Comparison of ENCODE assay signal across 1 cellular context in genomic region chr19:55647732-55648656, GRCh38.
TF ChIP-seq lines count a peak whose summit lies in the region.

CCDC106 (plus strand) TSS chr19:55648212; CDS start chr19:55649047, 835 bp downstream.

TF ChIP-seq in HepG2, 621 proteins besides CTCF, POLR2A, EP300 and RAD21 (continued from another document and continues in another):
- TF ChIP-seq, protein P1, sequence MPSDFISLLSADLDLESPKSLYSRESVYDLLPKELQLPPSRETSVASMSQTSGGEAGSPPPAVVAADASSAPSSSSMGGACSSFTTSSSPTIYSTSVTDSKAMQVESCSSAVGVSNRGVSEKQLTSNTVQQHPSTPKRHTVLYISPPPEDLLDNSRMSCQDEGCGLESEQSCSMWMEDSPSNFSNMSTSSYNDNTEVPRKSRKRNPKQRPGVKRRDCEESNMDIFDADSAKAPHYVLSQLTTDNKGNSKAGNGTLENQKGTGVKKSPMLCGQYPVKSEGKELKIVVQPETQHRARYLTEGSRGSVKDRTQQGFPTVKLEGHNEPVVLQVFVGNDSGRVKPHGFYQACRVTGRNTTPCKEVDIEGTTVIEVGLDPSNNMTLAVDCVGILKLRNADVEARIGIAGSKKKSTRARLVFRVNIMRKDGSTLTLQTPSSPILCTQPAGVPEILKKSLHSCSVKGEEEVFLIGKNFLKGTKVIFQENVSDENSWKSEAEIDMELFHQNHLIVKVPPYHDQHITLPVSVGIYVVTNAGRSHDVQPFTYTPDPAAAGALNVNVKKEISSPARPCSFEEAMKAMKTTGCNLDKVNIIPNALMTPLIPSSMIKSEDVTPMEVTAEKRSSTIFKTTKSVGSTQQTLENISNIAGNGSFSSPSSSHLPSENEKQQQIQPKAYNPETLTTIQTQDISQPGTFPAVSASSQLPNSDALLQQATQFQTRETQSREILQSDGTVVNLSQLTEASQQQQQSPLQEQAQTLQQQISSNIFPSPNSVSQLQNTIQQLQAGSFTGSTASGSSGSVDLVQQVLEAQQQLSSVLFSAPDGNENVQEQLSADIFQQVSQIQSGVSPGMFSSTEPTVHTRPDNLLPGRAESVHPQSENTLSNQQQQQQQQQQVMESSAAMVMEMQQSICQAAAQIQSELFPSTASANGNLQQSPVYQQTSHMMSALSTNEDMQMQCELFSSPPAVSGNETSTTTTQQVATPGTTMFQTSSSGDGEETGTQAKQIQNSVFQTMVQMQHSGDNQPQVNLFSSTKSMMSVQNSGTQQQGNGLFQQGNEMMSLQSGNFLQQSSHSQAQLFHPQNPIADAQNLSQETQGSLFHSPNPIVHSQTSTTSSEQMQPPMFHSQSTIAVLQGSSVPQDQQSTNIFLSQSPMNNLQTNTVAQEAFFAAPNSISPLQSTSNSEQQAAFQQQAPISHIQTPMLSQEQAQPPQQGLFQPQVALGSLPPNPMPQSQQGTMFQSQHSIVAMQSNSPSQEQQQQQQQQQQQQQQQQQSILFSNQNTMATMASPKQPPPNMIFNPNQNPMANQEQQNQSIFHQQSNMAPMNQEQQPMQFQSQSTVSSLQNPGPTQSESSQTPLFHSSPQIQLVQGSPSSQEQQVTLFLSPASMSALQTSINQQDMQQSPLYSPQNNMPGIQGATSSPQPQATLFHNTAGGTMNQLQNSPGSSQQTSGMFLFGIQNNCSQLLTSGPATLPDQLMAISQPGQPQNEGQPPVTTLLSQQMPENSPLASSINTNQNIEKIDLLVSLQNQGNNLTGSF (CRISPR knock-in tag; IDR thresholded peaks at IDR 0.05) = no peak
- TF ChIP-seq DMAP1 (CRISPR knock-in tag; IDR thresholded peaks at IDR 0.05) (peak; percentile 61; the same call in 1 of the 2 replicates), ZNF20 (CRISPR knock-in tag; IDR thresholded peaks at IDR 0.05) (0 out of 2 replicates have a peak, but pooled peaks have one; percentile 71), GFI1 (CRISPR knock-in tag; IDR thresholded peaks at IDR 0.05; ENCODE audit: borderline replicate concordance) (0 out of 2 replicates have a peak, but pooled peaks have one; percentile 63), ARNTL (CRISPR knock-in tag; IDR thresholded peaks at IDR 0.05) (peak; percentile 65; the same call in 1 of the 2 replicates), BCL6 (CRISPR knock-in tag; IDR thresholded peaks at IDR 0.05) (peak; percentile 32; the same call in 1 of the 2 replicates), MIER2 (CRISPR knock-in tag; IDR thresholded peaks at IDR 0.05) (no peak), NFE2L2 (IDR thresholded peaks at IDR 0.05; ENCODE audit: low read length) (no peak), BRF2 (CRISPR knock-in tag; IDR thresholded peaks at IDR 0.05) (no peak), ZNF329 (CRISPR knock-in tag; IDR thresholded peaks at IDR 0.05; ENCODE audit: low read depth) (peak; percentile 57; the same call in 1 of the 2 replicates), CBX2 (IDR thresholded peaks at IDR 0.05; ENCODE audit: low read depth, low read length) (no peak), CBX2 (CRISPR knock-in tag; IDR thresholded peaks at IDR 0.05; ENCODE audit: low read depth) (no peak), ZNF235 (CRISPR knock-in tag; IDR thresholded peaks at IDR 0.05; ENCODE audit: borderline replicate concordance) (peak; percentile 82; the same call in 1 of the 2 replicates), FOSL1 (CRISPR knock-in tag; IDR thresholded peaks at IDR 0.05; ENCODE audit: borderline replicate concordance) (no peak), HMG20B (CRISPR knock-in tag; conservative IDR thresholded peaks at IDR 0.05) (0 out of 2 replicates have a peak, but pooled peaks have one; percentile 20), ATF3 (CRISPR knock-in tag; IDR thresholded peaks at IDR 0.05) (no peak), SPEN (CRISPR knock-in tag; IDR thresholded peaks at IDR 0.05; ENCODE audit: low read depth) (peak; percentile 79), ZNF543 (CRISPR knock-in tag; IDR thresholded peaks at IDR 0.05) (peak; percentile 51; the same call in 1 of the 2 replicates), KDM5B (CRISPR knock-in tag; IDR thresholded peaks at IDR 0.05; ENCODE audit: borderline replicate concordance) (peak; percentile 73; the same call in 1 of the 2 replicates), ZNF597 (CRISPR knock-in tag; IDR thresholded peaks at IDR 0.05) (no peak; the same call in 1 of the 2 replicates), ZMAT5 (CRISPR knock-in tag; IDR thresholded peaks at IDR 0.05; ENCODE audit: borderline replicate concordance, low read depth) (no peak), JUND (CRISPR knock-in tag; IDR thresholded peaks at IDR 0.05) (peak; percentile 8; the same call in 1 of the 2 replicates), ZNF792 (CRISPR knock-in tag; IDR thresholded peaks at IDR 0.05) (peak; percentile 63), MAF1 (CRISPR knock-in tag; IDR thresholded peaks at IDR 0.05; ENCODE audit: borderline replicate concordance) (peak; percentile 45; the same call in 1 of the 2 replicates), ZNF556 (CRISPR knock-in tag; IDR thresholded peaks at IDR 0.05; ENCODE audit: borderline replicate concordance) (no peak; the same call in 1 of the 2 replicates), ZNF770 (CRISPR knock-in tag; IDR thresholded peaks at IDR 0.05) (peak; percentile 52), SAFB2 (CRISPR knock-in tag; IDR thresholded peaks at IDR 0.05; ENCODE audit: borderline replicate concordance, low read depth) (peak; percentile 97), WIZ (CRISPR knock-in tag; IDR thresholded peaks at IDR 0.05) (0 out of 2 replicates have a peak, but pooled peaks have one; percentile 71), AKAP8 (CRISPR knock-in tag; IDR thresholded peaks at IDR 0.05) (peak; percentile 97), ZMYM3 (CRISPR knock-in tag; IDR thresholded peaks at IDR 0.05) (peak; percentile 74), HOXA9 (CRISPR knock-in tag; IDR thresholded peaks at IDR 0.05; ENCODE audit: borderline replicate concordance) (no peak), ZSCAN22 (CRISPR knock-in tag; IDR thresholded peaks at IDR 0.05) (peak; percentile 83), ZNF614 (CRISPR knock-in tag; IDR thresholded peaks at IDR 0.05; ENCODE audit: borderline replicate concordance) (0 out of 2 replicates have a peak, but pooled peaks have one; percentile 47), IRX3 (CRISPR knock-in tag; IDR thresholded peaks at IDR 0.05; ENCODE audit: borderline replicate concordance, low read depth) (no peak), ZNF569 (CRISPR knock-in tag; IDR thresholded peaks at IDR 0.05; ENCODE audit: borderline replicate concordance) (no peak), ZNF558 (CRISPR knock-in tag; IDR thresholded peaks at IDR 0.05; ENCODE audit: borderline replicate concordance) (peak; percentile 73; the same call in 1 of the 2 replicates), ZBTB7B (CRISPR knock-in tag; IDR thresholded peaks at IDR 0.05) (peak; percentile 42; the same call in 1 of the 2 replicates)
- TF ChIP-seq, protein P2, sequence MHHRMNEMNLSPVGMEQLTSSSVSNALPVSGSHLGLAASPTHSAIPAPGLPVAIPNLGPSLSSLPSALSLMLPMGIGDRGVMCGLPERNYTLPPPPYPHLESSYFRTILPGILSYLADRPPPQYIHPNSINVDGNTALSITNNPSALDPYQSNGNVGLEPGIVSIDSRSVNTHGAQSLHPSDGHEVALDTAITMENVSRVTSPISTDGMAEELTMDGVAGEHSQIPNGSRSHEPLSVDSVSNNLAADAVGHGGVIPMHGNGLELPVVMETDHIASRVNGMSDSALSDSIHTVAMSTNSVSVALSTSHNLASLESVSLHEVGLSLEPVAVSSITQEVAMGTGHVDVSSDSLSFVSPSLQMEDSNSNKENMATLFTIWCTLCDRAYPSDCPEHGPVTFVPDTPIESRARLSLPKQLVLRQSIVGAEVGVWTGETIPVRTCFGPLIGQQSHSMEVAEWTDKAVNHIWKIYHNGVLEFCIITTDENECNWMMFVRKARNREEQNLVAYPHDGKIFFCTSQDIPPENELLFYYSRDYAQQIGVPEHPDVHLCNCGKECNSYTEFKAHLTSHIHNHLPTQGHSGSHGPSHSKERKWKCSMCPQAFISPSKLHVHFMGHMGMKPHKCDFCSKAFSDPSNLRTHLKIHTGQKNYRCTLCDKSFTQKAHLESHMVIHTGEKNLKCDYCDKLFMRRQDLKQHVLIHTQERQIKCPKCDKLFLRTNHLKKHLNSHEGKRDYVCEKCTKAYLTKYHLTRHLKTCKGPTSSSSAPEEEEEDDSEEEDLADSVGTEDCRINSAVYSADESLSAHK (CRISPR knock-in tag; IDR thresholded peaks at IDR 0.05; ENCODE audit: borderline replicate concordance) = 0 out of 2 replicates have a peak, but pooled peaks have one; percentile 56
- TF ChIP-seq, protein P3, sequence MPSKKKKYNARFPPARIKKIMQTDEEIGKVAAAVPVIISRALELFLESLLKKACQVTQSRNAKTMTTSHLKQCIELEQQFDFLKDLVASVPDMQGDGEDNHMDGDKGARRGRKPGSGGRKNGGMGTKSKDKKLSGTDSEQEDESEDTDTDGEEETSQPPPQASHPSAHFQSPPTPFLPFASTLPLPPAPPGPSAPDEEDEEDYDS (CRISPR knock-in tag; IDR thresholded peaks at IDR 0.05) = 0 out of 2 replicates have a peak, but pooled peaks have one; percentile 11
- TF ChIP-seq, protein P4, sequence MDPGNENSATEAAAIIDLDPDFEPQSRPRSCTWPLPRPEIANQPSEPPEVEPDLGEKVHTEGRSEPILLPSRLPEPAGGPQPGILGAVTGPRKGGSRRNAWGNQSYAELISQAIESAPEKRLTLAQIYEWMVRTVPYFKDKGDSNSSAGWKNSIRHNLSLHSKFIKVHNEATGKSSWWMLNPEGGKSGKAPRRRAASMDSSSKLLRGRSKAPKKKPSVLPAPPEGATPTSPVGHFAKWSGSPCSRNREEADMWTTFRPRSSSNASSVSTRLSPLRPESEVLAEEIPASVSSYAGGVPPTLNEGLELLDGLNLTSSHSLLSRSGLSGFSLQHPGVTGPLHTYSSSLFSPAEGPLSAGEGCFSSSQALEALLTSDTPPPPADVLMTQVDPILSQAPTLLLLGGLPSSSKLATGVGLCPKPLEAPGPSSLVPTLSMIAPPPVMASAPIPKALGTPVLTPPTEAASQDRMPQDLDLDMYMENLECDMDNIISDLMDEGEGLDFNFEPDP (CRISPR knock-in tag; conservative IDR thresholded peaks at IDR 0.05) = no peak
- TF ChIP-seq, protein P5, sequence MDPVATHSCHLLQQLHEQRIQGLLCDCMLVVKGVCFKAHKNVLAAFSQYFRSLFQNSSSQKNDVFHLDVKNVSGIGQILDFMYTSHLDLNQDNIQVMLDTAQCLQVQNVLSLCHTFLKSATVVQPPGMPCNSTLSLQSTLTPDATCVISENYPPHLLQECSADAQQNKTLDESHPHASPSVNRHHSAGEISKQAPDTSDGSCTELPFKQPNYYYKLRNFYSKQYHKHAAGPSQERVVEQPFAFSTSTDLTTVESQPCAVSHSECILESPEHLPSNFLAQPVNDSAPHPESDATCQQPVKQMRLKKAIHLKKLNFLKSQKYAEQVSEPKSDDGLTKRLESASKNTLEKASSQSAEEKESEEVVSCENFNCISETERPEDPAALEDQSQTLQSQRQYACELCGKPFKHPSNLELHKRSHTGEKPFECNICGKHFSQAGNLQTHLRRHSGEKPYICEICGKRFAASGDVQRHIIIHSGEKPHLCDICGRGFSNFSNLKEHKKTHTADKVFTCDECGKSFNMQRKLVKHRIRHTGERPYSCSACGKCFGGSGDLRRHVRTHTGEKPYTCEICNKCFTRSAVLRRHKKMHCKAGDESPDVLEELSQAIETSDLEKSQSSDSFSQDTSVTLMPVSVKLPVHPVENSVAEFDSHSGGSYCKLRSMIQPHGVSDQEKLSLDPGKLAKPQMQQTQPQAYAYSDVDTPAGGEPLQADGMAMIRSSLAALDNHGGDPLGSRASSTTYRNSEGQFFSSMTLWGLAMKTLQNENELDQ (CRISPR knock-in tag; IDR thresholded peaks at IDR 0.05; ENCODE audit: borderline replicate concordance) = no peak
- TF ChIP-seq, protein P6, sequence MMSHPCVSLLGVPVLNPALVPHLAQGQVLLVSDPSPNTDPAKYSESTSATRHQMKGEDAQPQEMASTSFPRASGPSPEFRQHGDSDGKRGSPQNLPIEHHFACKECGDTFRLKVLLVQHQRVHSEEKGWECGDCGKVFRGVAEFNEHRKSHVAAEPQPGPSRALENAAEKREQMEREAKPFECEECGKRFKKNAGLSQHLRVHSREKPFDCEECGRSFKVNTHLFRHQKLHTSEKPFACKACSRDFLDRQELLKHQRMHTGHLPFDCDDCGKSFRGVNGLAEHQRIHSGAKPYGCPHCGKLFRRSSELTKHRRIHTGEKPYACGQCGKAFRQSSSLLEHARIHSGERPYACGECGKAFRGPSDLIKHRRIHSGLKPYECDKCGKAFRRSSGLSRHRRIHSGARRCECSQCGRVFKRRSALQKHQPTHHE (CRISPR knock-in tag; IDR thresholded peaks at IDR 0.05; ENCODE audit: borderline replicate concordance) = no peak
